Comparison of ENCODE assay signal across 10 cellular contexts in the genomic region with DNA sequence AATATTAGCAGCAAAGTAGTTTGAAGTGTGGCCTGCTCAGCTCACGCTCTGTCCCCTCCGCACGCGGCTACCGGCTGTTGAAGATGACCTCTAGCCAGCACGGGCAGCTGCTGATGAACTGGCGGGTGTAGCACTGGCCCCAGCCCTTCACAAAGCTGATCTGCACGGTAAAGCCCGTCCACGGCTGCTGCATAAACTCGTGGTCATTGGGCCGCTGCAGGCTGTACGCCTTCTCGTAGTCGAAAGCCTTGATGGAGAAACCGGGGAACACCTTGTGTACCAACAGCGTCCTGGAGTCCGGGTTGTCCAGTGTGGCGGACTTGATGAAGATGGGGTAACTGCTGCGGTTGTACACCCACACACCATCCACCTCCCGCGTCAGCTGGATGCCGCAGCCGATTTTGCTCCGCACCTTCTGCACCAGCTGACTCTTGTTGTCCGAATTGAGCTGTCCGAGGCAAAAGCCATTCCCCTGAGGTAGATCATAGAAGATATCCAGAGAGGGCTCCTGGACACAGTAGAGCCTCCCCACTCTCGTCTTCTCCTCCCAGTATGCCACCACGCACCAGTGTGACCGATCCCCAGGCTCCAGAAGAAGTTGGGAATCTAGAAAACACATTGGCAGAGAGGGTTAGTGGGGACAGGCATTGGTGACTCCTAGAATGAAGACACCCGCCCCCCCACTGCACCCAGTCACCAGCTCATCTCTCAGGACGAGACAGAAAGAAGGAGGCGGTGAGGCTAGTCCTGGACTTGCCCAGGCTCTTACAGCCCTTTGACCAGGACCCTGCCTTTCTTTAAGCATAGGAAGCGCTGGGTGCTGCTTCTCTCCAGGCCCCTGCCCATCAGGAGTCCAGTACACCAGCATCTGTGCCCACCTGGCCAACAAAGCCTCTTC. TPM values are rescaled to one million over a fixed set of nuclear protein-coding genes. Genes with fewer than 3 reads are reported as not detected.
A peak's percentile ranks its signal among the peaks of the same experiment; 100 is the strongest.
DNase-seq lines count a peak whose midpoint lies in the region; ATAC-seq and TF ChIP-seq lines count a peak whose summit lies in the region.
"Had no signal": no experiment of that assay in that cellular context is flagged by ENCODE, and none has a peak within 500 bp of the region (broad histone marks: within the 10 kb centered on the region; RNA-seq: fewer than 3 reads in every experiment).

No MANE protein-coding gene starts in this region.

- H3K9me3 ChIP-seq in heart left ventricle (no peaks in the 10 kb centered on the region), upper lobe of right lung (no peaks in the 10 kb centered on the region)

- H3K27ac Mint-ChIP-seq in dendritic cell treated with granulocyte-macrophage colony-stimulating factor and Interleukin-4, amounts not matched to agents 40 ng/mL and 50 ng/mL, for 4 days: peak overlapping the region; percentile 91
- H3K27ac Mint-ChIP-seq in nephron: peak overlapping the region; percentile 71 to 91 (median 90)
- H3K27ac Mint-ChIP-seq: T-helper 2 cell treated with Interferon-gamma antibody and Interleukin-4, amounts not matched to agents 5 μg/mL and 100 μg/mL, for 36 hours had no signal

- peaks cover 98% of the 10 kb centered on the region for H3K4me1 Mint-ChIP-seq in dendritic cell treated with granulocyte-macrophage colony-stimulating factor and Interleukin-4, amounts not matched to agents 40 ng/mL and 50 ng/mL, for 4 days (ENCODE audit: low read depth)
- peaks cover 84% of the 10 kb centered on the region for H3K4me1 Mint-ChIP-seq in nephron

- no peaks in the 10 kb centered on the region for H3K27me3 Mint-ChIP-seq in dendritic cell treated with granulocyte-macrophage colony-stimulating factor and Interleukin-4, amounts not matched to agents 40 ng/mL and 50 ng/mL, for 4 days
- H3K27me3 Mint-ChIP-seq in nephron (ENCODE audit: low read depth): no peaks in the 10 kb centered on the region
- H3K27me3 Mint-ChIP-seq: activated CD4-positive, alpha-beta memory T cell treated with anti-CD3 and anti-CD28 coated beads, Interleukin-2, amount 10 ng/mL, durations not matched to agents 7 days and 5 days had no signal

- H3K4me3 Mint-ChIP-seq in dendritic cell treated with granulocyte-macrophage colony-stimulating factor and Interleukin-4, amounts not matched to agents 40 ng/mL and 50 ng/mL, for 4 days: no peak overlapping the region
- peak overlapping the region in 2 of 3 experiments; percentile 2 to 9 for H3K4me3 Mint-ChIP-seq in nephron

- 83 to 91% (median 88%) methylated on average over 30 to 34 of the region's 34 CpGs for WGBS in heart left ventricle, 4 donors

- H3K4me1 ChIP-seq in heart left ventricle (peaks cover 0 to 82% (median 54%) of the 10 kb centered on the region in 12 donors), upper lobe of right lung (peaks cover 77% of the 10 kb centered on the region)

- TF ChIP-seq POLR2A in heart left ventricle (IDR thresholded peaks at IDR 0.05): no peak

- no peaks in the 10 kb centered on the region for H3K9me3 Mint-ChIP-seq in dendritic cell treated with granulocyte-macrophage colony-stimulating factor and Interleukin-4, amounts not matched to agents 40 ng/mL and 50 ng/mL, for 4 days
- no peaks in the 10 kb centered on the region for H3K9me3 Mint-ChIP-seq in nephron
- H3K9me3 Mint-ChIP-seq: activated CD4-positive, alpha-beta memory T cell treated with anti-CD3 and anti-CD28 coated beads, Interleukin-2, amount 10 ng/mL, durations not matched to agents 7 days and 5 days; T-helper 2 cell treated with Interferon-gamma antibody and Interleukin-4, amounts not matched to agents 5 μg/mL and 100 μg/mL, for 36 hours had no signal

- DNase-seq in cardiac septum (ENCODE audit: low spot score) (peak; percentile 62), heart left ventricle (no peak), upper lobe of right lung (peak; percentile 54), NCI-H2107 (lab: John Stamatoyannopoulos, UW) (no peak), putamen (ENCODE audit: low spot score) (no peak)
- DNase-seq: activated CD4-positive, alpha-beta memory T cell treated with anti-CD3 and anti-CD28 coated beads, Interleukin-2, amount 10 ng/mL, durations not matched to agents 7 days and 5 days had no signal

- intact Hi-C loops in cardiac septum (cut with DNase I): no loop called here
- intact Hi-C loops in heart left ventricle (cut with DNase I): loop anchor here in 1 of 10 donors (10.0 kb wide), 1 partner anchor 247 kb away; no protein-coding TSS in a partner anchor
- intact Hi-C loops in dendritic cell treated with granulocyte-macrophage colony-stimulating factor and Interleukin-4, amounts not matched to agents 40 ng/mL and 50 ng/mL, for 4 days (cut with micrococcal nuclease): loop anchor here (10.0 kb wide), 1 partner anchor 137 kb away; no protein-coding TSS in a partner anchor
- intact Hi-C loops in upper lobe of right lung (cut with DNase I): no loop called here

- peaks cover 50% of the 10 kb centered on the region for H3K36me3 Mint-ChIP-seq in dendritic cell treated with granulocyte-macrophage colony-stimulating factor and Interleukin-4, amounts not matched to agents 40 ng/mL and 50 ng/mL, for 4 days (ENCODE audit: low read depth)
- H3K36me3 Mint-ChIP-seq in nephron (ENCODE audit: low read depth): peaks cover 28% of the 10 kb centered on the region

- ATAC-seq in heart left ventricle (no peak), upper lobe of right lung (no peak), esophagus mucosa (no peak)

- TF ChIP-seq CTCF in heart left ventricle (IDR thresholded peaks at IDR 0.05) (no peak), nephron (IDR thresholded peaks at IDR 0.05; ENCODE audit: unreplicated experiment in 3 of 3) (no peak), upper lobe of right lung (IDR thresholded peaks at IDR 0.05) (no peak)

- H3K27me3 ChIP-seq in heart left ventricle (no peaks in the 10 kb centered on the region), upper lobe of right lung (no peaks in the 10 kb centered on the region)

- H3K36me3 ChIP-seq in heart left ventricle: peaks cover 0 to 36% (median 28%) of the 10 kb centered on the region in 9 donors
- peaks cover 24% of the 10 kb centered on the region for H3K36me3 ChIP-seq in upper lobe of right lung

- no peak overlapping the region for H3K4me3 ChIP-seq in heart left ventricle
- H3K4me3 ChIP-seq in upper lobe of right lung: peak overlapping the region; percentile 44

- H3K27ac ChIP-seq in heart left ventricle: peak overlapping the region in 5 of 12 donors; percentile 66 to 85 (median 73)
- peak overlapping the region; percentile 47 for H3K27ac ChIP-seq in upper lobe of right lung

RNA-seq across cellular contexts. Expression of gene SMAD7, which starts 29.2 kb away (rescaled TPM):
- 42.4 TPM for total RNA-seq in cardiac septum
- total RNA-seq in heart left ventricle: 10 to 100 TPM; 16.3 to 32.0 (median 19.9) TPM
- 10 to 100 TPM in 1 of 2 donors, 1 to 10 TPM in 1; 9.1 to 21.2 TPM for polyA plus RNA-seq in heart left ventricle
- 68.9 TPM for total RNA-seq in upper lobe of right lung
- 3.7 TPM for total RNA-seq in esophagus mucosa

Comparison
In these comparisons a context has a peak if more than half of its experiments do, and no peak if none do; other contexts are left out.
1. DNase-seq: peak in cardiac septum (single experiment) and upper lobe of right lung (single experiment); none in heart left ventricle (0 of 5), NCI-H2107 (single experiment) and putamen (single experiment).